Comparison of ENCODE assay signal across 8 cellular contexts in genomic region chr6:166958926-166959861, GRCh38. TPM values are rescaled to one million over a fixed set of nuclear protein-coding genes. Genes with fewer than 3 reads are reported as not detected.
DNase-seq lines count a peak whose midpoint lies in the region; ATAC-seq and TF ChIP-seq lines count a peak whose summit lies in the region.

No MANE protein-coding gene starts in this region.

- no peak for TF ChIP-seq POLR2A in tibial nerve (IDR thresholded peaks at IDR 0.05)

- peaks cover 2% of the 10 kb centered on the region for H3K9me3 Mint-ChIP-seq in CD4-positive, alpha-beta T cell
- H3K9me3 Mint-ChIP-seq in activated CD4-positive, alpha-beta memory T cell treated with anti-CD3 and anti-CD28 coated beads, Interleukin-2, amount 10 ng/mL, durations not matched to agents 7 days and 5 days, result peaks cover 6% of the 10 kb centered on the region
- peaks cover 11% of the 10 kb centered on the region for H3K9me3 Mint-ChIP-seq in WTC11

- peaks cover 0 to 21% (median 13%) of the 10 kb centered on the region in 4 donors for H3K4me1 ChIP-seq in tibial nerve

- no peak for TF ChIP-seq EP300 in tibial nerve (IDR thresholded peaks at IDR 0.05)

- no peaks in the 10 kb centered on the region for H3K9me3 ChIP-seq in CD4-positive, alpha-beta T cell (ENCODE audit: control insufficient read depth, low read length)
- H3K9me3 ChIP-seq in tibial nerve, result no peaks in the 10 kb centered on the region

- TF ChIP-seq CTCF in CD4-positive, alpha-beta T cell (IDR thresholded peaks at IDR 0.05), result no peak
- no peak for TF ChIP-seq CTCF in tibial nerve (IDR thresholded peaks at IDR 0.05)
- TF ChIP-seq CTCF in WTC11 (IDR thresholded peaks at IDR 0.05), result no peak

- peak overlapping the region; percentile 95 for H3K4me3 Mint-ChIP-seq in CD4-positive, alpha-beta T cell
- peak overlapping the region; percentile 67 for H3K4me3 Mint-ChIP-seq in activated CD4-positive, alpha-beta memory T cell treated with anti-CD3 and anti-CD28 coated beads, Interleukin-2, amount 10 ng/mL, durations not matched to agents 7 days and 5 days
- H3K4me3 Mint-ChIP-seq in WTC11, result no peak overlapping the region

- no peaks in the 10 kb centered on the region for H3K36me3 ChIP-seq in tibial nerve

- peaks cover 17% of the 10 kb centered on the region for H3K36me3 Mint-ChIP-seq in CD4-positive, alpha-beta T cell (ENCODE audit: low read depth)
- H3K36me3 Mint-ChIP-seq in activated CD4-positive, alpha-beta memory T cell treated with anti-CD3 and anti-CD28 coated beads, Interleukin-2, amount 10 ng/mL, durations not matched to agents 7 days and 5 days (ENCODE audit: low read depth), result peaks cover 13% of the 10 kb centered on the region
- peaks cover 10% of the 10 kb centered on the region for H3K36me3 Mint-ChIP-seq in WTC11

- peak in 5 of 10 experiments; percentile 41 to 60 (median 44) for DNase-seq in CD4-positive, alpha-beta T cell
- peak; percentile 64 for DNase-seq in activated CD4-positive, alpha-beta memory T cell treated with anti-CD3 and anti-CD28 coated beads, Interleukin-2, amount 10 ng/mL, durations not matched to agents 7 days and 5 days
- DNase-seq in iris pigment epithelial cell (ENCODE audit: low read depth) (peak; percentile 32), tibial nerve (ENCODE audit: low spot score in 2 of 2) (peak in 1 of 2 donors; percentile 40), WTC11 (ENCODE audit: low spot score) (no peak)
- DNase-seq in stimulated activated CD4-positive, alpha-beta T cell treated with anti-CD3 and anti-CD28 coated beads, Interleukin-12 subunit alpha, Interleukin-12 subunit beta, amount 100 ng/mL, for 4 hours, result no peak

- intact Hi-C loops in CD4-positive, alpha-beta T cell (cut with DNase I, micrococcal nuclease), result loop anchor here (2.0 to 10.0 kb wide), 4 partner anchors 16 to 866 kb away; partner anchors contain the start of genes AFDN (in 1 of the 2), CEP43 (in 1 of the 2) and RPS6KA2 (in 1 of the 2)

- H3K27ac ChIP-seq in CD4-positive, alpha-beta T cell (ENCODE audit: low read depth, low read length), result peak overlapping the region; percentile 86
- H3K27ac ChIP-seq in tibial nerve, result peak overlapping the region in 3 of 4 donors; percentile 89 to 94 (median 90)

- 71 to 74% methylated on average over 13 of the region's 13 CpGs for WGBS in tibial nerve, 2 donors

- peak overlapping the region; percentile 93 for H3K27ac Mint-ChIP-seq in CD4-positive, alpha-beta T cell
- H3K27ac Mint-ChIP-seq in activated CD4-positive, alpha-beta memory T cell treated with anti-CD3 and anti-CD28 coated beads, Interleukin-2, amount 10 ng/mL, durations not matched to agents 7 days and 5 days, result peak overlapping the region; percentile 99
- H3K27ac Mint-ChIP-seq in WTC11, result no peak overlapping the region

- CTCF ChIA-PET in CD4-positive, alpha-beta T cell (lab: Charles Lee), result interaction anchor here (1.1 to 2.0 kb wide), 3 partner anchors 8 to 184 kb away, joined by 3 to 8 read pairs (median 6); no protein-coding TSS in a partner anchor
- CTCF ChIA-PET in activated CD4-positive, alpha-beta memory T cell treated with anti-CD3 and anti-CD28 coated beads, Interleukin-2, amount 10 ng/mL, durations not matched to agents 7 days and 5 days (lab: Charles Lee), result interaction anchor here (0.9 to 3.4 kb wide), 5 partner anchors 8 to 41 kb away, joined by 3 to 24 read pairs (median 6); no protein-coding TSS in a partner anchor
- CTCF ChIA-PET in WTC11 (lab: Charles Lee), result interaction anchor here (1.3 kb wide), 1 partner anchor 30 kb away, joined by 5 read pairs; no protein-coding TSS in a partner anchor

- no peaks in the 10 kb centered on the region for H3K27me3 Mint-ChIP-seq in CD4-positive, alpha-beta T cell
- H3K27me3 Mint-ChIP-seq in activated CD4-positive, alpha-beta memory T cell treated with anti-CD3 and anti-CD28 coated beads, Interleukin-2, amount 10 ng/mL, durations not matched to agents 7 days and 5 days, result no peaks in the 10 kb centered on the region
- H3K27me3 Mint-ChIP-seq in WTC11 (ENCODE audit: low read depth), result peaks cover 19% of the 10 kb centered on the region

- POLR2A ChIA-PET in CD4-positive, alpha-beta T cell (lab: Charles Lee), result interaction anchor here (0.6 to 2.5 kb wide), 8 partner anchors 9 to 392 kb away, joined by 3 to 16 read pairs (median 4); partner anchors contain the start of gene CEP43
- POLR2A ChIA-PET in activated CD4-positive, alpha-beta memory T cell treated with anti-CD3 and anti-CD28 coated beads, Interleukin-2, amount 10 ng/mL, durations not matched to agents 7 days and 5 days (lab: Charles Lee), result interaction anchor here (0.5 to 5.0 kb wide), 10 partner anchors 9 to 50 kb away, joined by 3 to 40 read pairs (median 3); partner anchors contain the start of gene CEP43
- POLR2A ChIA-PET in WTC11 (lab: Charles Lee), result no interaction called here

- H3K4me3 ChIP-seq in tibial nerve, result no peak overlapping the region

- no peaks in the 10 kb centered on the region for H3K27me3 ChIP-seq in CD4-positive, alpha-beta T cell (ENCODE audit: control insufficient read depth, insufficient read depth, low read length)
- no peaks in the 10 kb centered on the region for H3K27me3 ChIP-seq in tibial nerve

- ATAC-seq in CD4-positive, alpha-beta T cell (ENCODE audit: poor library complexity), result peak; percentile 41
- ATAC-seq in HG02678 (IDR thresholded peaks at IDR 0.05; ENCODE audit: unreplicated experiment), result peak; percentile 29
- ATAC-seq in GM21526 (IDR thresholded peaks at IDR 0.05; ENCODE audit: low FRiP score, unreplicated experiment), result no peak
- no peak for ATAC-seq in WTC11

- H3K4me1 Mint-ChIP-seq in CD4-positive, alpha-beta T cell (ENCODE audit: low read depth), result peaks cover 50% of the 10 kb centered on the region
- H3K4me1 Mint-ChIP-seq in activated CD4-positive, alpha-beta memory T cell treated with anti-CD3 and anti-CD28 coated beads, Interleukin-2, amount 10 ng/mL, durations not matched to agents 7 days and 5 days, result peaks cover 47% of the 10 kb centered on the region
- peaks cover 29% of the 10 kb centered on the region for H3K4me1 Mint-ChIP-seq in WTC11

TF ChIP-seq in WTC11, 78 proteins besides CTCF, POLR2A, EP300 and RAD21:
- TF ChIP-seq NR2C2 (CRISPR knock-in tag; IDR thresholded peaks at IDR 0.05) (no peak), ZNF396 (CRISPR knock-in tag; IDR thresholded peaks at IDR 0.05; ENCODE audit: borderline replicate concordance) (no peak), ZNF219 (CRISPR knock-in tag; IDR thresholded peaks at IDR 0.05; ENCODE audit: borderline replicate concordance) (no peak), ZBTB43 (CRISPR knock-in tag; IDR thresholded peaks at IDR 0.05) (no peak), RELA (CRISPR knock-in tag; IDR thresholded peaks at IDR 0.05; ENCODE audit: borderline replicate concordance) (no peak), MXD4 (CRISPR knock-in tag; IDR thresholded peaks at IDR 0.05; ENCODE audit: borderline replicate concordance) (no peak), CREB1 (CRISPR knock-in tag; IDR thresholded peaks at IDR 0.05) (no peak), TCF7 (CRISPR knock-in tag; IDR thresholded peaks at IDR 0.05; ENCODE audit: low read depth) (no peak), ERG (CRISPR knock-in tag; IDR thresholded peaks at IDR 0.05) (no peak), MYBL2 (CRISPR knock-in tag; IDR thresholded peaks at IDR 0.05) (no peak), ZNF263 (CRISPR knock-in tag; IDR thresholded peaks at IDR 0.05; ENCODE audit: low read depth) (no peak)

RNA-seq across cellular contexts. Expression of gene RNASET2, which starts 2.8 kb away (rescaled TPM):
- total RNA-seq in CD4-positive, alpha-beta T cell, result 100 to 1,000 TPM; 164 to 165 TPM
- total RNA-seq in activated CD4-positive, alpha-beta memory T cell treated with anti-CD3 and anti-CD28 coated beads, Interleukin-2, amount 10 ng/mL, durations not matched to agents 7 days and 5 days, result 100 to 1,000 TPM; 107 to 112 TPM
- 100 to 1,000 TPM in 2 of 4 donors, 10 to 100 TPM in 2; 57.9 to 115 (median 103) TPM for total RNA-seq in tibial nerve
- total RNA-seq in WTC11 (2021), result 35.6 to 44.3 TPM (median 41.9 TPM) in 3 replicates

RNA-seq across cellular contexts. Expression of gene CEP43, which starts 40.0 kb away (rescaled TPM):
- total RNA-seq in CD4-positive, alpha-beta T cell, result 10 to 100 TPM; 12.5 to 13.5 TPM
- total RNA-seq in activated CD4-positive, alpha-beta memory T cell treated with anti-CD3 and anti-CD28 coated beads, Interleukin-2, amount 10 ng/mL, durations not matched to agents 7 days and 5 days, result 10 to 100 TPM; 21.5 to 22.8 TPM
- 10 to 100 TPM; 14.0 to 23.7 (median 23.2) TPM for total RNA-seq in tibial nerve
- total RNA-seq in WTC11 (2021), result 23.4 to 25.6 TPM (median 25.1 TPM) in 3 replicates

Comparison
In these comparisons a context has a peak if more than half of its experiments do, and no peak if none do; other contexts are left out.
1. ATAC-seq: peak in CD4-positive, alpha-beta T cell (single experiment) and HG02678 (single experiment); none in GM21526 (single experiment) and WTC11 (single experiment).
2. DNase-seq: peak in activated CD4-positive, alpha-beta memory T cell treated with anti-CD3 and anti-CD28 coated beads, Interleukin-2, amount 10 ng/mL, durations not matched to agents 7 days and 5 days (single experiment) and iris pigment epithelial cell (single experiment); none in WTC11 (single experiment) and stimulated activated CD4-positive, alpha-beta T cell treated with anti-CD3 and anti-CD28 coated beads, Interleukin-12 subunit alpha, Interleukin-12 subunit beta, amount 100 ng/mL, for 4 hours (single experiment).